19 cellular contexts compared by ENCODE assay signal in the genomic region with DNA sequence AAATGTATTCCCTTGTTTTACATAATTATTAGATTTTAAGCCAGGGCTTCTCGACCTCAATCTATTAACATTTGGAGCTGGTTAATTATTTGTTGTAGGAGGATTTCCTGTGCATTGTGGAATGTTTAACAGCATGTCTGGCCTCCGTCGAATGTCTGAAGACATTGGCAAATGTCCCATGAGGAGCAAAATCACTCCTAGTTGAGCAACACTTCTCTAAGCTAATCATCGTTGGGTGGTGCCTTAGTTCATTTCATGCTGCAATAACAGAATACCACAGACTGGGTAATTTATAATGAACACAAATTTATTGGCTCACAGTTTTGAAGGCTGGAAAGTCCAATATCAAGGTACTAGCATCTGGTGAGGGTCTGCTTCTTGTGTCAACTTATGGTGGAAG. TPM values are rescaled to one million over a fixed set of nuclear protein-coding genes. Genes with fewer than 3 reads are reported as not detected.
DNase-seq lines count a peak whose midpoint lies in the region; ATAC-seq and TF ChIP-seq lines count a peak whose summit lies in the region.
"Had no signal": no experiment of that assay in that cellular context is flagged by ENCODE, and none has a peak within 500 bp of the region (broad histone marks: within the 10 kb centered on the region; RNA-seq: fewer than 3 reads in every experiment).

No MANE protein-coding gene starts in this region.

- no peaks in the 10 kb centered on the region for H3K36me3 ChIP-seq in right atrium auricular region
- no peaks in the 10 kb centered on the region for H3K36me3 ChIP-seq in gastroesophageal sphincter
- H3K36me3 ChIP-seq: esophagus squamous epithelium, SJCRH30 had no signal

- H3K4me3 ChIP-seq in right atrium auricular region: no peak overlapping the region
- no peak overlapping the region for H3K4me3 ChIP-seq in choroid plexus epithelial cell (ENCODE audit: low read depth, low read length)
- H3K4me3 ChIP-seq in gastroesophageal sphincter: no peak overlapping the region
- H3K4me3 ChIP-seq: A549, esophagus squamous epithelium, lung, SJCRH30 had no signal

- TF ChIP-seq CTCF in right atrium auricular region (IDR thresholded peaks at IDR 0.05) (no peak), choroid plexus epithelial cell (conservative IDR thresholded peaks at IDR 0.05; ENCODE audit: low read depth, low read length) (no peak), gastroesophageal sphincter (IDR thresholded peaks at IDR 0.05) (no peak)

- H3K9me3 ChIP-seq in right atrium auricular region (no peaks in the 10 kb centered on the region), gastroesophageal sphincter (no peaks in the 10 kb centered on the region)
- H3K9me3 ChIP-seq: A549, esophagus squamous epithelium, SJCRH30 had no signal

- peaks cover 0 to 6% of the 10 kb centered on the region in 2 donors for H3K4me1 ChIP-seq in right atrium auricular region
- H3K4me1 ChIP-seq in gastroesophageal sphincter: no peaks in the 10 kb centered on the region
- H3K4me1 ChIP-seq: SJCRH30 had no signal

- TF ChIP-seq EP300 in gastroesophageal sphincter (IDR thresholded peaks at IDR 0.05): no peak

- ATAC-seq in left cardiac atrium (peak; percentile 66 to 71), gastroesophageal sphincter (peak; percentile 55), GM19397 (IDR thresholded peaks at IDR 0.05; ENCODE audit: unreplicated experiment) (no peak), HG03457 (IDR thresholded peaks at IDR 0.05; ENCODE audit: unreplicated experiment) (no peak)
- ATAC-seq: A549; naive thymus-derived CD4-positive, alpha-beta T cell had no signal

- no peaks in the 10 kb centered on the region for H3K27me3 ChIP-seq in right atrium auricular region
- no peaks in the 10 kb centered on the region for H3K27me3 ChIP-seq in gastroesophageal sphincter
- H3K27me3 ChIP-seq: esophagus squamous epithelium, SJCRH30 had no signal

- no peak for TF ChIP-seq POLR2A in gastroesophageal sphincter (IDR thresholded peaks at IDR 0.05)

- intact Hi-C loops in left cardiac atrium (cut with DNase I): no loop called here

- H3K27ac ChIP-seq in right atrium auricular region: peak overlapping the region in 1 of 2 donors; percentile 13
- H3K27ac ChIP-seq in gastroesophageal sphincter: no peak overlapping the region
- H3K27ac ChIP-seq: A549, esophagus squamous epithelium, SJCRH30 had no signal

- 26 to 47% methylated on average over 4 of the region's 4 CpGs for WGBS in gastroesophageal sphincter (ENCODE audit: low coverage in 1 of 2), 2 donors

- no peak for DNase-seq in left cardiac atrium
- no peak for DNase-seq in right atrium auricular region (ENCODE audit: low spot score)
- peak; percentile 92 for DNase-seq in choroid plexus epithelial cell (ENCODE audit: low read depth)
- no peak for DNase-seq in DMS114 treated with DMSO at 0.1 percent for 48 hours (lab: John Stamatoyannopoulos, UW; ENCODE audit: unreplicated experiment)
- DNase-seq in stimulated activated CD4-positive, alpha-beta T cell treated with anti-CD3 and anti-CD28 coated beads, Interleukin-15, amount 100 ng/mL, for 24 hours: no peak
- DNase-seq: activated CD4-positive, alpha-beta T cell treated with anti-CD3 and anti-CD28 coated beads for 4 hours; activated CD8-positive, alpha-beta memory T cell treated with anti-CD3 and anti-CD28 coated beads, Interleukin-2, amount 50 U/mL, for 48 hours; activated naive CD4-positive, alpha-beta T cell treated with Interleukin-2 at 50 U/mL for 16 hours; esophagus squamous epithelium; GDM1; naive thymus-derived CD4-positive, alpha-beta T cell; NCI-H187 treated with DMSO at 0.1 percent for 48 hours; SJCRH30; T1000 had no signal

RNA-seq across cellular contexts. Expression of a gene that starts 13.4 kb away (rescaled TPM):
- total RNA-seq in left cardiac atrium: 10 to 100 TPM; 31.2 to 31.9 TPM
- total RNA-seq in right atrium auricular region: 10 to 100 TPM; 29.5 to 43.8 TPM
- total RNA-seq in gastroesophageal sphincter: 10 to 100 TPM; 33.7 to 79.7 (median 42.6) TPM

Comparison
In these comparisons a context has a peak if more than half of its experiments do, and no peak if none do; other contexts are left out.
1. ATAC-seq: peak in left cardiac atrium (2 of 2) and gastroesophageal sphincter (single experiment); none in GM19397 (single experiment) and HG03457 (single experiment).